Comparison of ENCODE assay signal across 8 cellular contexts in genomic region chr7:6637544-6638229, GRCh38. TPM values are rescaled to one million over a fixed set of nuclear protein-coding genes. Genes with fewer than 3 reads are reported as not detected.
DNase-seq lines count a peak whose midpoint lies in the region; ATAC-seq and TF ChIP-seq lines count a peak whose summit lies in the region.

No MANE protein-coding gene starts in this region.

- WGBS in heart right ventricle, 2 donors, result 1% methylated on average over 60 of the region's 60 CpGs

- H4K20me1 ChIP-seq in PC-9 (ENCODE audit: insufficient read depth), result 0 out of 2 replicates have a peak, but pooled peaks cover 4% of the 10 kb centered on the region

- H3K4me1 ChIP-seq in PC-9 (replicated peaks; ENCODE audit: insufficient read depth), result peaks cover 21% of the 10 kb centered on the region
- peaks cover 4 to 36% (median 21%) of the 10 kb centered on the region in 9 donors for H3K4me1 ChIP-seq in heart right ventricle
- H3K4me1 ChIP-seq in gastrocnemius medialis, result peaks cover 8 to 20% of the 10 kb centered on the region in 2 donors

- H3K27me3 ChIP-seq in PC-9 (ENCODE audit: insufficient read depth, low read depth), result no peaks in the 10 kb centered on the region
- H3K27me3 ChIP-seq in heart right ventricle, result no peaks in the 10 kb centered on the region
- no peaks in the 10 kb centered on the region for H3K27me3 ChIP-seq in gastrocnemius medialis

- TF ChIP-seq CTCF in AG10803 (conservative IDR thresholded peaks at IDR 0.05; ENCODE audit: low read length) (peak; percentile 19; the same call in 1 of the 2 replicates), PC-9 (conservative IDR thresholded peaks at IDR 0.05) (peak; percentile 58), heart right ventricle (IDR thresholded peaks at IDR 0.05) (peak in 8 of 9 donors; percentile 7 to 51 (median 28)), gastrocnemius medialis (IDR thresholded peaks at IDR 0.05 in 4 of 5, conservative IDR thresholded peaks at IDR 0.05 in 1 of 5) (no peak)

- H3K9me3 ChIP-seq in PC-9 (ENCODE audit: insufficient read depth, low read depth), result no peaks in the 10 kb centered on the region
- H3K9me3 ChIP-seq in heart right ventricle, result no peaks in the 10 kb centered on the region
- H3K9me3 ChIP-seq in gastrocnemius medialis, result no peaks in the 10 kb centered on the region

- intact Hi-C loops in PC-9 (cut with micrococcal nuclease; ENCODE audit: unreplicated experiment) (loop anchor here (1.0 to 5.0 kb wide), 2 partner anchors 47 to 120 kb away; partner anchors contain the start of gene INTS15), heart right ventricle (cut with DNase I) (loop anchor here in 1 of 10 donors (5.0 kb wide), 1 partner anchor 70 kb away; the partner anchor contains the start of gene ZNF12), gastrocnemius medialis (cut with DNase I; ENCODE audit: low total_unique reads) (loop anchor here (2.0 to 5.0 kb wide), 2 partner anchors 50 to 69 kb away; partner anchors contain the start of gene ZNF12)

- BruUV-seq in PC-9 (replicated peaks; lab: Mats Ljungman, UMichigan), result no TSS peak

- ATAC-seq in GM18520 (IDR thresholded peaks at IDR 0.05; ENCODE audit: unreplicated experiment) (peak; percentile 61), HG03060 (IDR thresholded peaks at IDR 0.05; ENCODE audit: low read depth, unreplicated experiment) (peak; percentile 66), heart right ventricle (peak in 6 of 8 donors; percentile 20 to 51 (median 38)), gastrocnemius medialis (peak; percentile 12 to 21)

- peak overlapping the region; percentile 91 for H3K4me2 ChIP-seq in PC-9

- peaks cover 17% of the 10 kb centered on the region for H3F3A ChIP-seq in PC-9 (ENCODE audit: insufficient read depth, low read depth)

- no peak for TF ChIP-seq POLR2A in gastrocnemius medialis (IDR thresholded peaks at IDR 0.05)

- H3K79me2 ChIP-seq in PC-9 (ENCODE audit: low read depth), result peaks cover 32% of the 10 kb centered on the region

- DNase-seq in AG10803 (ENCODE audit: low read depth) (peak; percentile 6), PC-9 (peak in 1 of 2 experiments; percentile 65), heart right ventricle (no peak), gastrocnemius medialis (no peak), pons (ENCODE audit: low spot score) (no peak)
- DNase-seq in activated effector memory CD4-positive, alpha-beta T cell treated with Interleukin-2 at 50 U/mL for 16 hours, result peak; percentile 37

- POLR2A ChIA-PET in PC-9 (lab: Charles Lee; ENCODE audit: unreplicated experiment), result interaction anchor here (0.6 kb wide), 1 partner anchor 46 kb away, joined by 18 read pairs; no protein-coding TSS in a partner anchor

- CTCF ChIA-PET in PC-9 (lab: Charles Lee), result no interaction called here

- peaks cover 11% of the 10 kb centered on the region; the same call in 1 of the 2 replicates for H3K36me3 ChIP-seq in PC-9 (ENCODE audit: low read depth)
- peaks cover 0 to 38% (median 0%) of the 10 kb centered on the region in 9 donors for H3K36me3 ChIP-seq in heart right ventricle
- H3K36me3 ChIP-seq in gastrocnemius medialis, result peaks cover 0 to 19% of the 10 kb centered on the region in 2 donors

- peak overlapping the region; percentile 42; the same call in 1 of the 2 replicates for H2AFZ ChIP-seq in PC-9

- no peaks in the 10 kb centered on the region for H3K9me2 ChIP-seq in PC-9 (ENCODE audit: insufficient read depth)

- H3K4me3 ChIP-seq in AG10803 (ENCODE audit: low read length) (peak overlapping the region; percentile 74), PC-9 (peak overlapping the region; percentile 71), heart right ventricle (peak overlapping the region; percentile 64 to 98 (median 80)), gastrocnemius medialis (peak overlapping the region; percentile 56 to 79 (median 62))

- H3K27ac ChIP-seq in PC-9 (no peak overlapping the region), heart right ventricle (peak overlapping the region in 9 of 10 donors; percentile 52 to 83 (median 75)), gastrocnemius medialis (peak overlapping the region; percentile 44 to 72 (median 58))

- in situ Hi-C loops in gastrocnemius medialis (cut with MboI; ENCODE audit: low sequenced_read_pairs in 4 of 4), result no loop called here

RNA-seq across cellular contexts. Expression of gene ZNF316, which starts 0.6 kb away (rescaled TPM):
- total RNA-seq in PC-9 (2021), result 28.4 and 34.8 TPM in 2 replicates
- total RNA-seq in heart right ventricle, result 10 to 100 TPM in 8 of 10 donors, 1 to 10 TPM in 2; 9.8 to 20.1 (median 14.0) TPM
- 10 to 100 TPM in 1 of 2 donors, 1 to 10 TPM in 1; 7.6 to 20.8 TPM for polyA plus RNA-seq in heart right ventricle
- 10 to 100 TPM; 11.4 to 19.1 (median 18.1) TPM for total RNA-seq in gastrocnemius medialis

RNA-seq across cellular contexts. Expression of gene ZNF853, which starts 22.3 kb away (rescaled TPM):
- total RNA-seq in PC-9 (2021), result 7.9 and 13.5 TPM in 2 replicates
- 10 to 100 TPM in 8 of 10 donors, 1 to 10 TPM in 2; 8.8 to 16.3 (median 13.9) TPM for total RNA-seq in heart right ventricle
- polyA plus RNA-seq in heart right ventricle, result 1 to 10 TPM; 1.2 to 3.5 TPM
- total RNA-seq in gastrocnemius medialis, result 10 to 100 TPM in 3 of 4 donors, 1 to 10 TPM in 1; 9.5 to 21.6 (median 13.0) TPM

RNA-seq across cellular contexts. Expression of gene INTS15, which starts 47.9 kb away (rescaled TPM):
- total RNA-seq in PC-9 (2021) (21.4 and 28.7 TPM in 2 replicates), heart right ventricle (10 to 100 TPM in 9 of 10 donors, 1 to 10 TPM in 1; 9.8 to 22.0 (median 13.5) TPM), gastrocnemius medialis (10 to 100 TPM; 20.1 to 30.4 (median 26.1) TPM)
- polyA plus RNA-seq in heart right ventricle, result 10 to 100 TPM; 10.2 to 12.7 TPM

Comparison
In these comparisons a context has a peak if more than half of its experiments do, and no peak if none do; other contexts are left out.
1. DNase-seq: peak in AG10803 (single experiment) and activated effector memory CD4-positive, alpha-beta T cell treated with Interleukin-2 at 50 U/mL for 16 hours (single experiment); none in heart right ventricle (0 of 2), gastrocnemius medialis (0 of 2) and pons (single experiment).
2. CTCF ChIP-seq: peak in AG10803 (single experiment), PC-9 (single experiment) and heart right ventricle (8 of 9); none in gastrocnemius medialis (0 of 5).
3. Peak in every context shown above with its lines, with median percentiles within 50 percentile points of each other: H3K4me3 ChIP-seq and ATAC-seq.